ENCODE assay signal across 16 cellular contexts in the genomic region with DNA sequence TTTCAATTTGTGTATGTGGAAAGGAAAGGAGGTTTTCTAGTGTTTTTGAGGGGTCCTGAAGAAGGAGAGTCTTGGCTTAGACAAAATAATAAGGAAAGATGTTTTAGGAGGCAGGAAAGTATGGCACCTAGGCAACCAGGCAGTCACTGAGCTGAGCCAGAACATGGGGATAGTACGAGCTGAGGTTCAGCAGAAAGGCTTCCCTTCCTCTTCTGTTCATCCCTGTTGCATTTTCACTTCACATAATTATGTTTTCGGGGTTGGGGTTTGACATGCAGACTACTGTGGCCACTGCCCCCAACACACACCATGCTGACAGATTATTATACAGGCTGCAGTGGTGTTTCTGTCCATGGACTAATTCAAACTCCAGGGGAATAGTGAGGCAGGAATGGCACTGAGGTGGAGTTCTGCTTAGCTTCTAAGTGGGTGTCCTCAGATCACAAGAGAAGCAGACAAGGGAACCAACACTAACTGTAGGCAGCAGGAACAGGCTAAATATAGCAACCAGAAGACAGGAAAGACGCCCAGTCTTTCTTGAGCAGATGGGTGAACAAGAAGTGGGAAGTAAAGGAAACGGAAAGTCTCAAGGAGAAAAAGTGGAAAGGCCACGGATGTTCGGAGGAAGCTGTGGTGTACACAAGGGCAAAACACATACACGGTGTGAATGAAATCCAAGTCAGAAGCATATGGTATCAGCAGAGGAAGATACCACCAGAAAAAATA.
DNase-seq lines count a peak whose midpoint lies in the region; FAIRE-seq and TF ChIP-seq lines count a peak whose summit lies in the region.
"Had no signal": no experiment of that assay in that cellular context is flagged by ENCODE, and none has a peak within 500 bp of the region (broad histone marks: within the 10 kb centered on the region; RNA-seq: fewer than 3 reads in every experiment).

No MANE protein-coding gene starts in this region.

- DNase-seq in GM19239 (ENCODE audit: insufficient read length, low spot score) (no peak), left ventricle myocardium inferior (no peak), activated gamma-delta T cell (lab: John Stamatoyannopoulos, UW) (no peak), NCI-H2196 treated with DMSO at 0.1 percent for 48 hours (lab: John Stamatoyannopoulos, UW; ENCODE audit: unreplicated experiment) (no peak), amniotic stem cell (lab: John Stamatoyannopoulos, UW) (no peak)
- DNase-seq: activated CD4-positive, alpha-beta T cell treated with anti-CD3 and anti-CD28 coated beads for 1 hour; adrenal gland; CD4-positive, alpha-beta memory T cell; colonic mucosa; NCI-H146; NCI-H510A treated with DMSO at 0.1 percent for 48 hours had no signal

- H3F3A ChIP-seq in OCI-LY1 (ENCODE audit: insufficient read depth, low read length), result no peaks in the 10 kb centered on the region; the same call in 1 of the 2 replicates

- FAIRE-seq in GM19239 (lab: Jason Lieb, UNC), result peak; percentile 11
- FAIRE-seq: G401.6, GM18507, H54 had no signal

- H3K9me2 ChIP-seq in OCI-LY1 (ENCODE audit: low read depth, low read length), result no peaks in the 10 kb centered on the region

- H4K20me1 ChIP-seq in OCI-LY1 (ENCODE audit: insufficient read depth, low read length), result no peaks in the 10 kb centered on the region

- intact Hi-C loops in left ventricle myocardium inferior (cut with micrococcal nuclease), result no loop called here

- peaks cover 83% of the 10 kb centered on the region for H3K4me1 ChIP-seq in OCI-LY1 (ENCODE audit: insufficient read depth, low read length, severe bottlenecking)
- H3K4me1 ChIP-seq in left ventricle myocardium inferior, result peaks cover 52% of the 10 kb centered on the region
- H3K4me1 ChIP-seq in skeletal muscle tissue (ENCODE audit: control insufficient read depth in 3 of 3, insufficient read depth in 3 of 3, low read length in 3 of 3), result peaks cover 16 to 27% (median 20%) of the 10 kb centered on the region in 3 donors
- H3K4me1 ChIP-seq: colonic mucosa had no signal

- no peaks in the 10 kb centered on the region for H3K27me3 ChIP-seq in OCI-LY1 (ENCODE audit: insufficient read depth, low read length)
- no peaks in the 10 kb centered on the region for H3K27me3 ChIP-seq in left ventricle myocardium inferior (ENCODE audit: low read depth)
- H3K27me3 ChIP-seq in skeletal muscle tissue (ENCODE audit: control insufficient read depth in 3 of 3, insufficient read depth in 3 of 3, low read length in 3 of 3), result no peaks in the 10 kb centered on the region
- H3K27me3 ChIP-seq: adrenal gland, colonic mucosa had no signal

- peak overlapping the region; percentile 86 for H3K27ac ChIP-seq in OCI-LY1 (ENCODE audit: low read depth, low read length, poor library complexity, severe bottlenecking)
- H3K27ac ChIP-seq in left ventricle myocardium inferior (replicated peaks), result peak overlapping the region; percentile 64
- H3K27ac ChIP-seq in skeletal muscle tissue (ENCODE audit: low read depth, low read length), result peak overlapping the region; percentile 46
- H3K27ac ChIP-seq: adrenal gland, colonic mucosa had no signal

- no peak for TF ChIP-seq CTCF in OCI-LY1 (IDR thresholded peaks at IDR 0.05; ENCODE audit: low read length)
- no peak for TF ChIP-seq CTCF in left ventricle myocardium inferior (IDR thresholded peaks at IDR 0.05; ENCODE audit: borderline replicate concordance)

- H3K9me3 ChIP-seq in OCI-LY1 (ENCODE audit: low read length) (no peaks in the 10 kb centered on the region), left ventricle myocardium inferior (replicated peaks) (no peaks in the 10 kb centered on the region), skeletal muscle tissue (ENCODE audit: control insufficient read depth in 3 of 3, low read length in 3 of 3) (no peaks in the 10 kb centered on the region)
- H3K9me3 ChIP-seq: adrenal gland, colonic mucosa had no signal

- peak overlapping the region; percentile 46 for H3K4me2 ChIP-seq in OCI-LY1 (ENCODE audit: low read length)

- no peaks in the 10 kb centered on the region for H3K79me2 ChIP-seq in OCI-LY1 (ENCODE audit: insufficient read depth, low read length)

- H3K36me3 ChIP-seq in OCI-LY1 (ENCODE audit: insufficient read depth, low read length) (no peaks in the 10 kb centered on the region), left ventricle myocardium inferior (no peaks in the 10 kb centered on the region), skeletal muscle tissue (ENCODE audit: control insufficient read depth in 3 of 3, insufficient read depth in 3 of 3, low read length in 3 of 3) (no peaks in the 10 kb centered on the region)
- H3K36me3 ChIP-seq: adrenal gland, colonic mucosa had no signal

- H3K4me3 ChIP-seq in OCI-LY1 (ENCODE audit: low read depth, low read length, poor library complexity, severe bottlenecking) (peak overlapping the region; percentile 14), left ventricle myocardium inferior (no peak overlapping the region), skeletal muscle tissue (ENCODE audit: low read length in 3 of 3) (peak overlapping the region in 2 of 3 donors; percentile 11 to 14)
- H3K4me3 ChIP-seq: adrenal gland, colonic mucosa had no signal

- H3K9ac ChIP-seq in OCI-LY1 (ENCODE audit: low read length), result peak overlapping the region; percentile 22; the same call in 1 of the 2 replicates
- no peak overlapping the region for H3K9ac ChIP-seq in skeletal muscle tissue (ENCODE audit: low read depth in 1 of 3, low read length in 3 of 3)

- H2AFZ ChIP-seq in OCI-LY1 (ENCODE audit: low read length), result no peak overlapping the region
